In the genomic region with DNA sequence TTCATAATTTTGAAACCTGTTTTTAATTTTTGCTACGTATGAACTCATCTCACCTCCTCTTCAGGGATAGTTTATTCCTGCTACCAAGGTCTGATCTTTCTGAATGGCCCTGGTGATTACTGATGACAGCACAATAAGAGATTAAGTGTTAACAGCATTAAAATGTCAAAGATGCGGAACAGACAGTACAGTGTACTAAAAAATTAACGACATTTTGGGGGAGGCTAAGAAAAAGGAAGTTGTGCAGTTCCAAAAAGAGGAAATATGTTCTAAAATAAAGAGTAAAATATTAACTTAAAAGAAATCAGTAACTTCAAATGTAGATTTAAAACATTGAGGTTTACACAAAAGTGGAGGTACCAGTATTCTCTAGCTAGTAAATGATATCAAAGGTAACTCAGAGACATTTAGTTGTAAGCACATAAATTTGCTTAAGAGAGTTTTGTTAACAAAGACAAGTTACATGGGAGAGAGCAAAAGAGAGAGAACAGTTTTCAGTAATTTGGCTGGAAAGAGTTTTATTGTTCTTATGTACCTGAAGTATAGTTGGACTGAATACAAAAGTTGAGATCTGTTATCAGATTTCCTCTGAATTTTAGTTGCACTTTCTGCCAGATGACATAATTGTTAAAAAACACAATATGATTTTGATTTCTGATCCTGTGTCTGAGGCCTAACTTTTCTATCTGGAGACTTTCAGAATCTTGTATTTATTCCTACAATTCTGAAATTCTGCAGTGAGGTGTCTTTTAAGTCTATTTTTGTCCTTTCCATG, we compare ENCODE assay signal across 1 cellular context.
TF ChIP-seq lines count a peak whose summit lies in the region.

No MANE protein-coding gene starts in this region.

TF ChIP-seq in SK-N-SH, 30 proteins besides CTCF, POLR2A, EP300 and RAD21 (continued from another document):
- TF ChIP-seq, protein P1, sequence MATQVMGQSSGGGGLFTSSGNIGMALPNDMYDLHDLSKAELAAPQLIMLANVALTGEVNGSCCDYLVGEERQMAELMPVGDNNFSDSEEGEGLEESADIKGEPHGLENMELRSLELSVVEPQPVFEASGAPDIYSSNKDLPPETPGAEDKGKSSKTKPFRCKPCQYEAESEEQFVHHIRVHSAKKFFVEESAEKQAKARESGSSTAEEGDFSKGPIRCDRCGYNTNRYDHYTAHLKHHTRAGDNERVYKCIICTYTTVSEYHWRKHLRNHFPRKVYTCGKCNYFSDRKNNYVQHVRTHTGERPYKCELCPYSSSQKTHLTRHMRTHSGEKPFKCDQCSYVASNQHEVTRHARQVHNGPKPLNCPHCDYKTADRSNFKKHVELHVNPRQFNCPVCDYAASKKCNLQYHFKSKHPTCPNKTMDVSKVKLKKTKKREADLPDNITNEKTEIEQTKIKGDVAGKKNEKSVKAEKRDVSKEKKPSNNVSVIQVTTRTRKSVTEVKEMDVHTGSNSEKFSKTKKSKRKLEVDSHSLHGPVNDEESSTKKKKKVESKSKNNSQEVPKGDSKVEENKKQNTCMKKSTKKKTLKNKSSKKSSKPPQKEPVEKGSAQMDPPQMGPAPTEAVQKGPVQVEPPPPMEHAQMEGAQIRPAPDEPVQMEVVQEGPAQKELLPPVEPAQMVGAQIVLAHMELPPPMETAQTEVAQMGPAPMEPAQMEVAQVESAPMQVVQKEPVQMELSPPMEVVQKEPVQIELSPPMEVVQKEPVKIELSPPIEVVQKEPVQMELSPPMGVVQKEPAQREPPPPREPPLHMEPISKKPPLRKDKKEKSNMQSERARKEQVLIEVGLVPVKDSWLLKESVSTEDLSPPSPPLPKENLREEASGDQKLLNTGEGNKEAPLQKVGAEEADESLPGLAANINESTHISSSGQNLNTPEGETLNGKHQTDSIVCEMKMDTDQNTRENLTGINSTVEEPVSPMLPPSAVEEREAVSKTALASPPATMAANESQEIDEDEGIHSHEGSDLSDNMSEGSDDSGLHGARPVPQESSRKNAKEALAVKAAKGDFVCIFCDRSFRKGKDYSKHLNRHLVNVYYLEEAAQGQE (IDR thresholded peaks at IDR 0.05; ENCODE audit: low read depth, low read length) = no peak
- TF ChIP-seq MEF2A (IDR thresholded peaks at IDR 0.05; ENCODE audit: borderline replicate concordance, low read depth) = no peak
- TF ChIP-seq GABPA (IDR thresholded peaks at IDR 0.05; ENCODE audit: low read depth) = no peak
- TF ChIP-seq, protein P2, sequence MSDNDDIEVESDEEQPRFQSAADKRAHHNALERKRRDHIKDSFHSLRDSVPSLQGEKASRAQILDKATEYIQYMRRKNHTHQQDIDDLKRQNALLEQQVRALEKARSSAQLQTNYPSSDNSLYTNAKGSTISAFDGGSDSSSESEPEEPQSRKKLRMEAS (IDR thresholded peaks at IDR 0.05; ENCODE audit: low read depth) = no peak
- TF ChIP-seq MXI1 (IDR thresholded peaks at IDR 0.05; ENCODE audit: low read depth, low read length) = no peak
- TF ChIP-seq YY1 (IDR thresholded peaks at IDR 0.05; ENCODE audit: low read depth) = no peak
- no peak for TF ChIP-seq NFIC (IDR thresholded peaks at IDR 0.05; ENCODE audit: borderline replicate concordance)
